Comparison of ENCODE assay signal across 1 cellular context in the genomic region with DNA sequence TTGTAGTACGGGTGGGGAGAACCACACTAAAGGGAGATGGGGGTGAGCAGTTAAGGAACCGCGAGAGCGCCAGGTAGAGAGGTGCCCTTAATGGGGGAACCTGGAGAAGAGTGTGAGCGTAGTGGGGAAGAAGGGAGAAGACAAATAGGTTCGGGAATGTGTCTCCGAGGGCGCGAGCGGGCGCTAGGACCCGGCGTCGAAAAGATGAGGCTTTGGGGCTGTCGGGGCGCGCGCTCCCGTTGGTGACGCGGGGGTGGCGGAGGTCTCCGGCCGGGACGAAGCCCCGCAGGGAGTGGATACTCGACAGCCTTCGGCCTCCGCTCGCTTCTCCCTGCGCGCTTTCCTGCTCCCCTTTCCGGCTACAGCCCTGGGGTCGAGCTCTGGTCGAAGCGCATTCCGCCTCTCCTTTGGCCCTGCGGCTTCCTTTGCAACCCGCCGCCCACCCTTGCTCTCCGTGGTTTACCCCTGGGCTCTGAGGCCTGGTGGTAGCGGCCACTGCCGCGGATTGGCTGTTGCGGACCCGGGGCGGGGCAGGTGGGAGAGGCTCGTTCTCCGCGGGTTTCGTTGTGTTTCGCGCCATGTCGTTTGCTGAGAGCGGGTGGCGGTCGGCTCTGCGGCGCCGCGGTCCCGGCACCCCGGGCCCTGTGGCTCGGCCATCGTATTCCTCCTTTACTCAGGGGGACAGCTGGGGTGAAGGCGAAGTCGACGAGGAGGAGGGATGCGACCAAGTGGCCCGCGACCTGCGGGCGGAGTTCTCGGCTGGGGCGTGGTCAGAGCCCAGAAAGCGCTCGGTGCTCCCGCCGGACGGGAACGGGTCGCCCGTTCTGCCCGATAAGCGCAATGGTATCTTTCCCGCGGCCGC.
TF ChIP-seq lines count a peak whose summit lies in the region.

Gene ARL6IP6 (plus strand): TSS at position 574 of the 862 bp plus-strand sequence. CDS start 5 bp downstream, at position 579.

TF ChIP-seq in HepG2, 621 proteins besides CTCF, POLR2A, EP300 and RAD21 (continued from another document and continues in another):
- TF ChIP-seq MEF2D (CRISPR knock-in tag; IDR thresholded peaks at IDR 0.05) (peak; percentile 78), RCOR2 (CRISPR knock-in tag; IDR thresholded peaks at IDR 0.05) (no peak), ZSCAN20 (CRISPR knock-in tag; IDR thresholded peaks at IDR 0.05; ENCODE audit: borderline replicate concordance) (no peak), SRY (CRISPR knock-in tag; IDR thresholded peaks at IDR 0.05) (peak; percentile 75; the same call in 1 of the 2 replicates), HNRNPL (IDR thresholded peaks at IDR 0.05; ENCODE audit: low read depth, low read length) (no peak; the same call in none of the 2 replicates), ZZZ3 (CRISPR knock-in tag; IDR thresholded peaks at IDR 0.05; ENCODE audit: borderline replicate concordance) (peak; percentile 34; the same call in 1 of the 2 replicates), ARID3A (IDR thresholded peaks at IDR 0.05; ENCODE audit: low read depth, low read length) (peak; percentile 23), ZFP1 (CRISPR knock-in tag; IDR thresholded peaks at IDR 0.05) (no peak), HOXA7 (CRISPR knock-in tag; IDR thresholded peaks at IDR 0.05) (peak; percentile 78; the same call in 1 of the 2 replicates), POLR2AphosphoS2 (IDR thresholded peaks at IDR 0.05; ENCODE audit: low read depth, low read length) (no peak), ZBTB26 (CRISPR knock-in tag; IDR thresholded peaks at IDR 0.05; ENCODE audit: borderline replicate concordance) (no peak; the same call in 1 of the 2 replicates), SRSF4 (IDR thresholded peaks at IDR 0.05; ENCODE audit: low read depth, low read length, poor library complexity, severe bottlenecking) (no peak), IKZF5 (CRISPR knock-in tag; IDR thresholded peaks at IDR 0.05) (0 out of 2 replicates have a peak, but pooled peaks have one; percentile 8), ZNF432 (CRISPR knock-in tag; IDR thresholded peaks at IDR 0.05; ENCODE audit: borderline replicate concordance) (no peak), ZNF850 (CRISPR knock-in tag; conservative IDR thresholded peaks at IDR 0.05) (no peak), ZNF569 (CRISPR knock-in tag; IDR thresholded peaks at IDR 0.05; ENCODE audit: borderline replicate concordance) (no peak), IRF9 (CRISPR knock-in tag; IDR thresholded peaks at IDR 0.05; ENCODE audit: borderline replicate concordance) (peak; percentile 75; the same call in 1 of the 2 replicates), HBP1 (CRISPR knock-in tag; IDR thresholded peaks at IDR 0.05; ENCODE audit: low read depth) (0 out of 2 replicates have a peak, but pooled peaks have one; percentile 40), MTF1 (CRISPR knock-in tag; IDR thresholded peaks at IDR 0.05) (0 out of 2 replicates have a peak, but pooled peaks have one; percentile 53), KDM5B (CRISPR knock-in tag; IDR thresholded peaks at IDR 0.05; ENCODE audit: borderline replicate concordance) (peak; percentile 98; the same call in 1 of the 2 replicates), FOXP1 (IDR thresholded peaks at IDR 0.05) (no peak), FOXP1 (CRISPR knock-in tag; IDR thresholded peaks at IDR 0.05) (no peak), CBX1 (IDR thresholded peaks at IDR 0.05; ENCODE audit: low read depth) (peak; percentile 12), TARDBP (CRISPR knock-in tag; IDR thresholded peaks at IDR 0.05) (peak; percentile 89)
- TF ChIP-seq, protein P1, sequence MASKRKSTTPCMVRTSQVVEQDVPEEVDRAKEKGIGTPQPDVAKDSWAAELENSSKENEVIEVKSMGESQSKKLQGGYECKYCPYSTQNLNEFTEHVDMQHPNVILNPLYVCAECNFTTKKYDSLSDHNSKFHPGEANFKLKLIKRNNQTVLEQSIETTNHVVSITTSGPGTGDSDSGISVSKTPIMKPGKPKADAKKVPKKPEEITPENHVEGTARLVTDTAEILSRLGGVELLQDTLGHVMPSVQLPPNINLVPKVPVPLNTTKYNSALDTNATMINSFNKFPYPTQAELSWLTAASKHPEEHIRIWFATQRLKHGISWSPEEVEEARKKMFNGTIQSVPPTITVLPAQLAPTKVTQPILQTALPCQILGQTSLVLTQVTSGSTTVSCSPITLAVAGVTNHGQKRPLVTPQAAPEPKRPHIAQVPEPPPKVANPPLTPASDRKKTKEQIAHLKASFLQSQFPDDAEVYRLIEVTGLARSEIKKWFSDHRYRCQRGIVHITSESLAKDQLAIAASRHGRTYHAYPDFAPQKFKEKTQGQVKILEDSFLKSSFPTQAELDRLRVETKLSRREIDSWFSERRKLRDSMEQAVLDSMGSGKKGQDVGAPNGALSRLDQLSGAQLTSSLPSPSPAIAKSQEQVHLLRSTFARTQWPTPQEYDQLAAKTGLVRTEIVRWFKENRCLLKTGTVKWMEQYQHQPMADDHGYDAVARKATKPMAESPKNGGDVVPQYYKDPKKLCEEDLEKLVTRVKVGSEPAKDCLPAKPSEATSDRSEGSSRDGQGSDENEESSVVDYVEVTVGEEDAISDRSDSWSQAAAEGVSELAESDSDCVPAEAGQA (IDR thresholded peaks at IDR 0.05; ENCODE audit: low read depth): peak; percentile 10
- TF ChIP-seq, protein P1 (CRISPR knock-in tag; IDR thresholded peaks at IDR 0.05; ENCODE audit: borderline replicate concordance): no peak
- TF ChIP-seq, protein P2, sequence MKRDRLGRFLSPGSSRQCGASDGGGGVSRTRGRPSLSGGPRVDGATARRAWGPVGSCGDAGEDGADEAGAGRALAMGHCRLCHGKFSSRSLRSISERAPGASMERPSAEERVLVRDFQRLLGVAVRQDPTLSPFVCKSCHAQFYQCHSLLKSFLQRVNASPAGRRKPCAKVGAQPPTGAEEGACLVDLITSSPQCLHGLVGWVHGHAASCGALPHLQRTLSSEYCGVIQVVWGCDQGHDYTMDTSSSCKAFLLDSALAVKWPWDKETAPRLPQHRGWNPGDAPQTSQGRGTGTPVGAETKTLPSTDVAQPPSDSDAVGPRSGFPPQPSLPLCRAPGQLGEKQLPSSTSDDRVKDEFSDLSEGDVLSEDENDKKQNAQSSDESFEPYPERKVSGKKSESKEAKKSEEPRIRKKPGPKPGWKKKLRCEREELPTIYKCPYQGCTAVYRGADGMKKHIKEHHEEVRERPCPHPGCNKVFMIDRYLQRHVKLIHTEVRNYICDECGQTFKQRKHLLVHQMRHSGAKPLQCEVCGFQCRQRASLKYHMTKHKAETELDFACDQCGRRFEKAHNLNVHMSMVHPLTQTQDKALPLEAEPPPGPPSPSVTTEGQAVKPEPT (CRISPR knock-in tag; IDR thresholded peaks at IDR 0.05; ENCODE audit: low read depth): peak; percentile 25; the same call in 1 of the 2 replicates
- TF ChIP-seq, protein P3, sequence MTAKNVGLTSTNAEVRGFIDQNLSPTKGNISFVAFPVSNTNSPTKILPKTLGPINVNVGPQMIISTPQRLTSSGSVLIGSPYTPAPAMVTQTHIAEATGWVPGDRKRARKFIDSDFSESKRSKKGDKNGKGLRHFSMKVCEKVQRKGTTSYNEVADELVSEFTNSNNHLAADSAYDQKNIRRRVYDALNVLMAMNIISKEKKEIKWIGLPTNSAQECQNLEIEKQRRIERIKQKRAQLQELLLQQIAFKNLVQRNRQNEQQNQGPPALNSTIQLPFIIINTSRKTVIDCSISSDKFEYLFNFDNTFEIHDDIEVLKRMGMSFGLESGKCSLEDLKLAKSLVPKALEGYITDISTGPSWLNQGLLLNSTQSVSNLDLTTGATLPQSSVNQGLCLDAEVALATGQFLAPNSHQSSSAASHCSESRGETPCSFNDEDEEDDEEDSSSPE (CRISPR knock-in tag; IDR thresholded peaks at IDR 0.05): peak; percentile 95
- TF ChIP-seq, protein P4, sequence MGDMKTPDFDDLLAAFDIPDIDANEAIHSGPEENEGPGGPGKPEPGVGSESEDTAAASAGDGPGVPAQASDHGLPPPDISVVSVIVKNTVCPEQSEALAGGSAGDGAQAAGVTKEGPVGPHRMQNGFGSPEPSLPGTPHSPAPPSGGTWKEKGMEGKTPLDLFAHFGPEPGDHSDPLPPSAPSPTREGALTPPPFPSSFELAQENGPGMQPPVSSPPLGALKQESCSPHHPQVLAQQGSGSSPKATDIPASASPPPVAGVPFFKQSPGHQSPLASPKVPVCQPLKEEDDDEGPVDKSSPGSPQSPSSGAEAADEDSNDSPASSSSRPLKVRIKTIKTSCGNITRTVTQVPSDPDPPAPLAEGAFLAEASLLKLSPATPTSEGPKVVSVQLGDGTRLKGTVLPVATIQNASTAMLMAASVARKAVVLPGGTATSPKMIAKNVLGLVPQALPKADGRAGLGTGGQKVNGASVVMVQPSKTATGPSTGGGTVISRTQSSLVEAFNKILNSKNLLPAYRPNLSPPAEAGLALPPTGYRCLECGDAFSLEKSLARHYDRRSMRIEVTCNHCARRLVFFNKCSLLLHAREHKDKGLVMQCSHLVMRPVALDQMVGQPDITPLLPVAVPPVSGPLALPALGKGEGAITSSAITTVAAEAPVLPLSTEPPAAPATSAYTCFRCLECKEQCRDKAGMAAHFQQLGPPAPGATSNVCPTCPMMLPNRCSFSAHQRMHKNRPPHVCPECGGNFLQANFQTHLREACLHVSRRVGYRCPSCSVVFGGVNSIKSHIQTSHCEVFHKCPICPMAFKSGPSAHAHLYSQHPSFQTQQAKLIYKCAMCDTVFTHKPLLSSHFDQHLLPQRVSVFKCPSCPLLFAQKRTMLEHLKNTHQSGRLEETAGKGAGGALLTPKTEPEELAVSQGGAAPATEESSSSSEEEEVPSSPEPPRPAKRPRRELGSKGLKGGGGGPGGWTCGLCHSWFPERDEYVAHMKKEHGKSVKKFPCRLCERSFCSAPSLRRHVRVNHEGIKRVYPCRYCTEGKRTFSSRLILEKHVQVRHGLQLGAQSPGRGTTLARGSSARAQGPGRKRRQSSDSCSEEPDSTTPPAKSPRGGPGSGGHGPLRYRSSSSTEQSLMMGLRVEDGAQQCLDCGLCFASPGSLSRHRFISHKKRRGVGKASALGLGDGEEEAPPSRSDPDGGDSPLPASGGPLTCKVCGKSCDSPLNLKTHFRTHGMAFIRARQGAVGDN (CRISPR knock-in tag; IDR thresholded peaks at IDR 0.05): peak; percentile 83
- TF ChIP-seq, protein P5, sequence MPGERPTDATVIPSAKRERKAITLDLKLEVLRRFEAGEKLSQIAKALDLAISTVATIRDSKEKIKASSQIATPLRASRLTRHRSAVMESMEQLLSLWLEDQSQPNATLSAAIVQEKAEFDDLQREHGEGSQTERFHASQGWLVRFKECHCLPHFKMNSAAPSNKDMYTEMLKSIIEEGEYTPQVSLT (CRISPR knock-in tag; IDR thresholded peaks at IDR 0.05; ENCODE audit: borderline replicate concordance, low read depth): no peak
